8 cellular contexts compared by ENCODE assay signal in the genomic region with DNA sequence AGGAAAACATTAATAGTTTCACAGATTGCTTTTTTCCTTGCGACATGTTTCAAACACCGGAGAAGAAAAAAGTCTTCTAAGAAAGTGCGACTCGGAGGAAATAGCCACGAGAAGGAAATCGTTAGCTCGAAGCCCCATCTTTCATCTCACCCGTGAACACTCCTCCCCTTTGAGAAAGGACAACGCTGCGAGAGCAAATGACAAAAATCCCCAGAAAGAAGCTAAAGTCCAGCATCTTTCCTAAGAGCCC.
DNase-seq lines count a peak whose midpoint lies in the region; ATAC-seq and TF ChIP-seq lines count a peak whose summit lies in the region.

No MANE protein-coding gene starts in this region.

- no peaks in the 10 kb centered on the region for H3K9me3 ChIP-seq in muscle layer of duodenum (ENCODE audit: control insufficient read depth in 1 of 2, low read length in 2 of 2)

- H3K4me3 ChIP-seq in GM08714 (ENCODE audit: low read length) (peak overlapping the region; percentile 92), choroid plexus epithelial cell (ENCODE audit: low read depth, low read length) (peak overlapping the region; percentile 84), muscle layer of duodenum (ENCODE audit: low read depth in 1 of 2, low read length in 2 of 2) (peak overlapping the region; percentile 92 to 93)

- no peaks in the 10 kb centered on the region for H3K27me3 ChIP-seq in muscle layer of duodenum (ENCODE audit: low read depth, low read length)

- ATAC-seq in GM19395 (IDR thresholded peaks at IDR 0.05; ENCODE audit: unreplicated experiment), result no peak

- TF ChIP-seq CTCF in choroid plexus epithelial cell (conservative IDR thresholded peaks at IDR 0.05; ENCODE audit: low read depth, low read length), result no peak

- DNase-seq in LoVo (ENCODE audit: low spot score) (peak; percentile 37), choroid plexus epithelial cell (ENCODE audit: low read depth) (peak; percentile 39), G401 (ENCODE audit: low spot score) (no peak), DMS153 (lab: John Stamatoyannopoulos, UW) (no peak), NCI-H524 treated with DMSO at 0.1 percent for 48 hours (lab: John Stamatoyannopoulos, UW) (no peak)

- in situ Hi-C loops in G401 (cut with HindIII; ENCODE audit: low sequenced_read_pairs), result no loop called here

- H3K27ac ChIP-seq in muscle layer of duodenum (ENCODE audit: low read length), result peak overlapping the region; percentile 77

- peaks cover 0 to 7% of the 10 kb centered on the region in 2 donors for H3K4me1 ChIP-seq in muscle layer of duodenum (ENCODE audit: control insufficient read depth in 1 of 2, insufficient read depth in 2 of 2, low read length in 2 of 2)

- H3K36me3 ChIP-seq in muscle layer of duodenum (ENCODE audit: control insufficient read depth in 1 of 2, insufficient read depth in 2 of 2, low read length in 2 of 2), result no peaks in the 10 kb centered on the region

Comparison
In these comparisons a context has a peak if more than half of its experiments do, and no peak if none do; other contexts are left out.
1. DNase-seq: peak in LoVo (single experiment) and choroid plexus epithelial cell (single experiment); none in G401 (single experiment), DMS153 (single experiment) and NCI-H524 treated with DMSO at 0.1 percent for 48 hours (single experiment).
2. Peak in every context shown above with its lines, with median percentiles within 50 percentile points of each other: H3K4me3 ChIP-seq.